Comparison of ENCODE assay signal across 15 cellular contexts in genomic region chr2:65639156-65639876, GRCh38.
DNase-seq lines count a peak whose midpoint lies in the region; ATAC-seq and TF ChIP-seq lines count a peak whose summit lies in the region.
"Had no signal": no experiment of that assay in that cellular context is flagged by ENCODE, and none has a peak within 500 bp of the region (broad histone marks: within the 10 kb centered on the region; RNA-seq: fewer than 3 reads in every experiment).

No MANE protein-coding gene starts in this region.

- H3K27me3 ChIP-seq in PC-3 (ENCODE audit: low read length) (peaks cover 31% of the 10 kb centered on the region), esophagus muscularis mucosa (no peaks in the 10 kb centered on the region), colonic mucosa (no peaks in the 10 kb centered on the region)
- H3K27me3 ChIP-seq: ovary had no signal

- no peaks in the 10 kb centered on the region for H3K79me2 ChIP-seq in PC-3 (ENCODE audit: low read length)

- H3K9ac ChIP-seq in PC-3 (ENCODE audit: low read length): no peak overlapping the region
- no peak overlapping the region for H3K9ac ChIP-seq in colonic mucosa (ENCODE audit: low read depth in 2 of 2, low read length in 2 of 2)

- peak overlapping the region; percentile 83 for H3K4me2 ChIP-seq in PC-3 (ENCODE audit: low read length)

- TF ChIP-seq EP300 in esophagus muscularis mucosa (IDR thresholded peaks at IDR 0.05): no peak

- CTCF ChIA-PET in PC-3 (lab: Charles Lee): interaction anchor here (0.8 to 2.3 kb wide), 3 partner anchors 71 to 91 kb away, joined by 4 to 25 read pairs (median 5); no protein-coding TSS in a partner anchor

- H3K4me3 ChIP-seq in PC-3 (ENCODE audit: low read length): 0 out of 2 replicates have a peak overlapping the region, but pooled peaks have one; percentile 60
- no peak overlapping the region for H3K4me3 ChIP-seq in esophagus muscularis mucosa
- H3K4me3 ChIP-seq in colonic mucosa: no peak overlapping the region
- H3K4me3 ChIP-seq: ovary had no signal

- H3K9me2 ChIP-seq in PC-3 (replicated peaks; ENCODE audit: low read length): no peaks in the 10 kb centered on the region

- H3F3A ChIP-seq in PC-3 (ENCODE audit: low read length, unreplicated experiment): no peaks in the 10 kb centered on the region

- TF ChIP-seq CTCF in PC-3 (conservative IDR thresholded peaks at IDR 0.05; ENCODE audit: low read depth, low read length) (no peak), esophagus muscularis mucosa (IDR thresholded peaks at IDR 0.05) (no peak), colonic mucosa (IDR thresholded peaks at IDR 0.05) (no peak)

- DNase-seq in Daoy (ENCODE audit: low read depth) (peak; percentile 35), PC-3 (peak; percentile 20), esophagus muscularis mucosa (ENCODE audit: extremely low spot score) (peak; percentile 74), non-pigmented ciliary epithelial cell (ENCODE audit: low read depth) (peak; percentile 68), colonic mucosa (no peak), NCI-H187 treated with DMSO at 0.1 percent for 48 hours (lab: John Stamatoyannopoulos, UW) (no peak)
- DNase-seq in activated effector memory CD4-positive, alpha-beta T cell treated with anti-CD3 and anti-CD28 coated beads, Interleukin-2, amount 50 U/mL, for 16 hours: no peak
- DNase-seq: activated CD8-positive, alpha-beta T cell treated with anti-CD3 and anti-CD28 coated beads for 36 hours; BE2C; cerebellar nuclear complex; ovary; RPMI8226; stimulated activated CD4-positive, alpha-beta T cell treated with anti-CD3 and anti-CD28 coated beads, Interleukin-2, amount 100 ng/mL, for 24 hours had no signal

- H3K36me3 ChIP-seq in PC-3 (ENCODE audit: low read depth, low read length): no peaks in the 10 kb centered on the region
- no peaks in the 10 kb centered on the region for H3K36me3 ChIP-seq in esophagus muscularis mucosa
- H3K36me3 ChIP-seq in colonic mucosa: no peaks in the 10 kb centered on the region
- H3K36me3 ChIP-seq: BE2C, ovary had no signal

- H2AFZ ChIP-seq in PC-3 (ENCODE audit: low read length): no peak overlapping the region

- H3K4me1 ChIP-seq in PC-3 (ENCODE audit: insufficient read depth, low read length) (no peaks in the 10 kb centered on the region), esophagus muscularis mucosa (peaks cover 0 to 20% (median 19%) of the 10 kb centered on the region in 4 donors), colonic mucosa (no peaks in the 10 kb centered on the region)
- H3K4me1 ChIP-seq: BE2C had no signal

- intact Hi-C loops in PC-3 (cut with micrococcal nuclease): no loop called here
- intact Hi-C loops in esophagus muscularis mucosa (cut with DNase I): no loop called here
- intact Hi-C loops in colonic mucosa (cut with DNase I): no loop called here

- BruUV-seq in PC-3 (replicated peaks; lab: Mats Ljungman, UMichigan): no TSS peak

- POLR2A ChIA-PET in PC-3 (lab: Charles Lee; ENCODE audit: unreplicated experiment): interaction anchor here (0.6 kb wide), 1 partner anchor 23 kb away, joined by 3 read pairs; no protein-coding TSS in a partner anchor

- TF ChIP-seq POLR2A in esophagus muscularis mucosa (IDR thresholded peaks at IDR 0.05; ENCODE audit: low read depth): no peak

- ATAC-seq in PC-3: no peak
- ATAC-seq in GM18517 (IDR thresholded peaks at IDR 0.05; ENCODE audit: unreplicated experiment): no peak
- ATAC-seq: activated CD8-positive, alpha-beta T cell treated with anti-CD3 and anti-CD28 coated beads for 36 hours; stimulated activated effector memory CD8-positive, alpha-beta T cell treated with anti-CD3 and anti-CD28 coated beads, Interleukin-12 subunit alpha, Interleukin-12 subunit beta, amount 100 ng/mL, for 72 hours had no signal

- H3K9me3 ChIP-seq in PC-3 (ENCODE audit: low read length) (no peaks in the 10 kb centered on the region), esophagus muscularis mucosa (no peaks in the 10 kb centered on the region), colonic mucosa (no peaks in the 10 kb centered on the region)
- H3K9me3 ChIP-seq: BE2C, ovary had no signal

- 41% methylated on average over 6 of the region's 6 CpGs for WGBS in esophagus muscularis mucosa

- H3K27ac ChIP-seq in PC-3 (ENCODE audit: low read length) (no peak overlapping the region), esophagus muscularis mucosa (replicated peaks in 1 of 4) (no peak overlapping the region), colonic mucosa (no peak overlapping the region)
- H3K27ac ChIP-seq: ovary had no signal

- no peaks in the 10 kb centered on the region for H4K20me1 ChIP-seq in PC-3 (ENCODE audit: low read length)

Comparison
In these comparisons a context has a peak if more than half of its experiments do, and no peak if none do; other contexts are left out.
1. DNase-seq: peak in Daoy (single experiment), PC-3 (single experiment), esophagus muscularis mucosa (single experiment) and non-pigmented ciliary epithelial cell (single experiment); none in colonic mucosa (single experiment), NCI-H187 treated with DMSO at 0.1 percent for 48 hours (single experiment) and activated effector memory CD4-positive, alpha-beta T cell treated with anti-CD3 and anti-CD28 coated beads, Interleukin-2, amount 50 U/mL, for 16 hours (single experiment).